ENCODE assay signal across 26 cellular contexts in the genomic region with DNA sequence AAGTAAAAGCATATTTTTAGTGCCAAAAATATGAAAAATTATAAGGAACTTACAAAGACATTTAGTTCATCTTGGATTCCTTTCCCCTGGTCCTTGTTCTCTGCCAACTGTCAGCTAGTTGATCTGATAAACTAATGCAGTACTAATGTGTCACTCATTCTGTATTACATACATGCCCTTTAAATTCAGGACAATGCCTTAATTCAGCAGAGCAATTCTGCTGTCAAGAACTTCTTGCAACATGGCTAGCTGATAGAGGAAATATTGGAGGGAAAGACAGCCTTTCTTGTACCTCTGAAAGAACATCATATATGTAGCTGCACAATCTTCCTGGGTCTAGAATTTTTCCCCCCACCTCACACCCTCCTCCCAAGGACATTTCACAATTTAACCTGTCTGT.
DNase-seq lines count a peak whose midpoint lies in the region; ATAC-seq, FAIRE-seq and TF ChIP-seq lines count a peak whose summit lies in the region.
"Had no signal": no experiment of that assay in that cellular context is flagged by ENCODE, and none has a peak within 500 bp of the region (broad histone marks: within the 10 kb centered on the region; RNA-seq: fewer than 3 reads in every experiment).

No MANE protein-coding gene starts in this region.

- no peak overlapping the region for H2BK12ac ChIP-seq in H9 (ENCODE audit: insufficient read length, low read depth, low read length)

- TF ChIP-seq POLR2A in A549 (IDR thresholded peaks at IDR 0.05; ENCODE audit: low read length) (no peak), stomach (IDR thresholded peaks at IDR 0.05) (no peak), Peyer's patch (IDR thresholded peaks at IDR 0.05) (no peak)

- TF ChIP-seq RAD21 in A549 (conservative IDR thresholded peaks at IDR 0.05 in 1 of 2, IDR thresholded peaks at IDR 0.05 in 1 of 2) = no peak
- no peak for TF ChIP-seq RAD21 in neural cell (conservative IDR thresholded peaks at IDR 0.05)

- H3K23me2 ChIP-seq in H9 (ENCODE audit: insufficient read length, low read depth, low read length, poor library complexity, severe bottlenecking) = no peaks in the 10 kb centered on the region

- no peak overlapping the region for H4K91ac ChIP-seq in H9 (ENCODE audit: insufficient read length, low read depth, low read length)

- no peak for ATAC-seq in A549
- ATAC-seq in WTC11 = no peak
- ATAC-seq in GM21360 (IDR thresholded peaks at IDR 0.05; ENCODE audit: unreplicated experiment) = no peak
- ATAC-seq: GM23338 had no signal

- no peaks in the 10 kb centered on the region for H3K27me3 Mint-ChIP-seq in H9 (ENCODE audit: low read depth)
- no peaks in the 10 kb centered on the region for H3K27me3 Mint-ChIP-seq in WTC11 (ENCODE audit: low read depth)
- H3K27me3 Mint-ChIP-seq: CD4-positive, alpha-beta T cell; CD8-positive, alpha-beta memory T cell had no signal

- no peaks in the 10 kb centered on the region; the same call in 1 of the 2 replicates for H3K79me2 ChIP-seq in H9 (ENCODE audit: insufficient read depth, low read length)
- no peaks in the 10 kb centered on the region for H3K79me2 ChIP-seq in neural cell (replicated peaks; ENCODE audit: insufficient read depth, low read length)

- intact Hi-C loops in stomach (cut with DNase I; ENCODE audit: low total_unique reads) = no loop called here

- H3K4me2 ChIP-seq in A549 (no peak overlapping the region), H9 (ENCODE audit: insufficient read depth, insufficient read length, low read length) (no peak overlapping the region), neural cell (ENCODE audit: low read length) (no peak overlapping the region)
- H3K4me2 ChIP-seq: BLaER1 treated with 17β-estradiol and CSF1 and Interleukin-3, amounts not matched to agents 10 nM and 100 nM; GM23338 had no signal

- H3K27ac Mint-ChIP-seq in H9 = peak overlapping the region in 1 of 3 experiments; percentile 65; a peak in 1 of 7 replicates
- H3K27ac Mint-ChIP-seq in WTC11 = peak overlapping the region; percentile 70
- H3K27ac Mint-ChIP-seq: CD14-positive monocyte; CD4-positive, alpha-beta T cell; CD8-positive, alpha-beta memory T cell; GM23338; HFFc6 had no signal

- H3F3A ChIP-seq in neural cell (ENCODE audit: insufficient read depth, low read length, poor library complexity, severe bottlenecking) = no peaks in the 10 kb centered on the region

- H2BK120ac ChIP-seq in H9 (ENCODE audit: low read depth, low read length, poor library complexity, severe bottlenecking) = no peak overlapping the region

- no peak overlapping the region for H3K4me3 Mint-ChIP-seq in H9
- no peak overlapping the region for H3K4me3 Mint-ChIP-seq in WTC11
- H3K4me3 Mint-ChIP-seq: CD14-positive monocyte; CD4-positive, alpha-beta T cell; CD8-positive, alpha-beta memory T cell; GM23338; HFFc6 had no signal

- H3K4ac ChIP-seq in H9 (ENCODE audit: low read depth, low read length) = no peak overlapping the region

- H2BK20ac ChIP-seq in H9 (ENCODE audit: low read depth, low read length, poor library complexity, severe bottlenecking) = no peak overlapping the region

- no peaks in the 10 kb centered on the region for H3K9me3 Mint-ChIP-seq in H9
- H3K9me3 Mint-ChIP-seq in WTC11 = no peaks in the 10 kb centered on the region
- H3K9me3 Mint-ChIP-seq: CD14-positive monocyte; CD4-positive, alpha-beta T cell; CD8-positive, alpha-beta memory T cell; GM23338; HFFc6 had no signal

- no peaks in the 10 kb centered on the region for H3K9me2 ChIP-seq in neural cell (ENCODE audit: insufficient read depth, low read length)

- TF ChIP-seq EP300 in A549 (IDR thresholded peaks at IDR 0.05) = no peak
- peak; percentile 82 for TF ChIP-seq EP300 in neural cell (conservative IDR thresholded peaks at IDR 0.05; ENCODE audit: poor library complexity, severe bottlenecking)
- no peak for TF ChIP-seq EP300 in stomach (IDR thresholded peaks at IDR 0.05)

- H3K36me3 ChIP-seq in neural cell (ENCODE audit: insufficient read depth, low read length) (no peaks in the 10 kb centered on the region), stomach (no peaks in the 10 kb centered on the region), Peyer's patch (no peaks in the 10 kb centered on the region)
- H3K36me3 ChIP-seq: BE2C; BLaER1 treated with 17β-estradiol and CSF1 and Interleukin-3, amounts not matched to agents 10 nM and 100 nM; HAP-1 had no signal

- H3T11ph ChIP-seq in H9 (ENCODE audit: low read length) = no peak overlapping the region

- H3K9me3 ChIP-seq in A549 = no peaks in the 10 kb centered on the region
- H3K9me3 ChIP-seq in H9 (ENCODE audit: control insufficient read depth, low read depth, low read length) = no peaks in the 10 kb centered on the region
- H3K9me3 ChIP-seq in neural cell (ENCODE audit: low read length) = no peaks in the 10 kb centered on the region
- no peaks in the 10 kb centered on the region for H3K9me3 ChIP-seq in stomach
- H3K9me3 ChIP-seq in Peyer's patch = no peaks in the 10 kb centered on the region
- H3K9me3 ChIP-seq: BE2C; BLaER1 treated with 17β-estradiol and CSF1 and Interleukin-3, amounts not matched to agents 10 nM and 100 nM; HAP-1 had no signal

- DNase-seq in A549 (ENCODE audit: low read depth in 1 of 2, low spot score in 1 of 2) = no peak
- no peak for DNase-seq in H9
- DNase-seq in WTC11 (ENCODE audit: low spot score) = no peak
- DNase-seq in NCI-H82 (lab: John Stamatoyannopoulos, UW) = no peak
- DNase-seq in stomach = no peak
- no peak for DNase-seq in Peyer's patch
- DNase-seq: ACHN; AML-193; BE2C; Calu3; CD4-positive, alpha-beta T cell; CD8-positive, alpha-beta memory T cell; COR-L47; DMS53; DMS79 treated with DMSO at 0.1 percent for 48 hours; GF-D8; HFFc6 had no signal

- no peak overlapping the region for H2AFZ ChIP-seq in H9 (ENCODE audit: low read length)
- no peak overlapping the region for H2AFZ ChIP-seq in neural cell (ENCODE audit: low read depth, low read length)
- H2AFZ ChIP-seq: GM23338 had no signal

- H3K27me3 ChIP-seq in H9 (ENCODE audit: insufficient read depth, low read length) (no peaks in the 10 kb centered on the region), neural cell (ENCODE audit: insufficient read depth, low read depth, low read length) (no peaks in the 10 kb centered on the region), stomach (no peaks in the 10 kb centered on the region), Peyer's patch (no peaks in the 10 kb centered on the region)
- H3K27me3 ChIP-seq: BE2C had no signal

- H3K9ac ChIP-seq in H9 (ENCODE audit: extremely low read depth, insufficient read length, low read length) = no peak overlapping the region
- H3K9ac ChIP-seq in neural cell (ENCODE audit: low read length) = no peak overlapping the region
- H3K9ac ChIP-seq: BLaER1 treated with 17β-estradiol and CSF1 and Interleukin-3, amounts not matched to agents 10 nM and 100 nM had no signal

- H3K56ac ChIP-seq in H9 (ENCODE audit: insufficient read length, low read depth, low read length) = no peak overlapping the region

- H3K4me3 ChIP-seq in A549 (no peak overlapping the region), neural cell (ENCODE audit: low read length) (no peak overlapping the region), stomach (no peak overlapping the region), Peyer's patch (no peak overlapping the region)
- H3K4me3 ChIP-seq: BLaER1 treated with 17β-estradiol and CSF1 and Interleukin-3, amounts not matched to agents 10 nM and 100 nM; GM23338; HAP-1 had no signal

- no peak overlapping the region for H3K14ac ChIP-seq in H9 (ENCODE audit: insufficient read depth, low read length)

- POLR2A ChIA-PET in A549 (lab: Yijun Ruan, JAX) = no interaction called here
- POLR2A ChIA-PET in WTC11 (lab: Charles Lee) = no interaction called here

- H4K5ac ChIP-seq in H9 (ENCODE audit: insufficient read length, low read depth, low read length) = no peak overlapping the region

- H2BK15ac ChIP-seq in H9 (ENCODE audit: low read depth, low read length) = no peak overlapping the region

- H2BK5ac ChIP-seq in H9 (ENCODE audit: insufficient read length, low read length) = no peak overlapping the region

- H4K20me1 ChIP-seq in H9 (ENCODE audit: control insufficient read depth, insufficient read depth, insufficient read length) (no peaks in the 10 kb centered on the region), neural cell (ENCODE audit: insufficient read depth) (no peaks in the 10 kb centered on the region)
- H4K20me1 ChIP-seq: BLaER1 treated with 17β-estradiol and CSF1 and Interleukin-3, amounts not matched to agents 10 nM and 100 nM had no signal

- H2AK5ac ChIP-seq in H9 (ENCODE audit: insufficient read length, low read length) = no peak overlapping the region

- H3K27ac ChIP-seq in A549 = no peak overlapping the region
- H3K27ac ChIP-seq in H9 (ENCODE audit: insufficient read length, low read depth, low read length) = no peak overlapping the region
- H3K27ac ChIP-seq in neural cell (ENCODE audit: low read length) = peak overlapping the region; percentile 52
- H3K27ac ChIP-seq in stomach = no peak overlapping the region
- H3K27ac ChIP-seq in Peyer's patch = no peak overlapping the region
- H3K27ac ChIP-seq: 22Rv1; BLaER1 treated with 17β-estradiol and CSF1 and Interleukin-3, amounts not matched to agents 10 nM and 100 nM had no signal

- peak overlapping the region; percentile 83 for H3K23ac ChIP-seq in H9 (ENCODE audit: insufficient read length, low read depth, low read length)

- no peaks in the 10 kb centered on the region for H3K79me1 ChIP-seq in H9 (ENCODE audit: insufficient read depth, low read depth, low read length, poor library complexity, severe bottlenecking)

- no peaks in the 10 kb centered on the region for H3K4me1 Mint-ChIP-seq in H9
- H3K4me1 Mint-ChIP-seq in WTC11 = peaks cover 10% of the 10 kb centered on the region
- H3K4me1 Mint-ChIP-seq: CD8-positive, alpha-beta memory T cell; GM23338 had no signal

- peaks cover 0 to 53% (median 36%) of the 10 kb centered on the region in 3 experiments; a peak in 4 of 7 replicates for H3K36me3 Mint-ChIP-seq in H9 (ENCODE audit: insufficient read depth in 1 of 3, low read depth in 3 of 3)
- H3K36me3 Mint-ChIP-seq in WTC11 = peaks cover 7% of the 10 kb centered on the region; the same call in 1 of the 2 replicates

- peak; percentile 95 for FAIRE-seq in A549 (lab: Jason Lieb, UNC)
- FAIRE-seq: A204.1, GM12892 had no signal

- no peak overlapping the region for H4K8ac ChIP-seq in H9 (replicated peaks; ENCODE audit: insufficient read length, low read depth, low read length)

- H3K4me1 ChIP-seq in A549 (no peaks in the 10 kb centered on the region), H9 (ENCODE audit: insufficient read depth, low read length) (no peaks in the 10 kb centered on the region), stomach (no peaks in the 10 kb centered on the region), Peyer's patch (no peaks in the 10 kb centered on the region)
- H3K4me1 ChIP-seq: BE2C; BLaER1 treated with 17β-estradiol and CSF1 and Interleukin-3, amounts not matched to agents 10 nM and 100 nM; HAP-1 had no signal

- no peak overlapping the region for H3K18ac ChIP-seq in H9 (ENCODE audit: insufficient read length, low read depth, low read length)

- CTCF ChIA-PET in A549 (lab: Yijun Ruan, JAX) (no interaction called here), WTC11 (lab: Charles Lee) (no interaction called here)

- TF ChIP-seq CTCF in A549 (IDR thresholded peaks at IDR 0.05) (no peak), H9 (conservative IDR thresholded peaks at IDR 0.05) (no peak), WTC11 (IDR thresholded peaks at IDR 0.05) (no peak), neural cell (IDR thresholded peaks at IDR 0.05; ENCODE audit: poor library complexity, severe bottlenecking) (no peak), stomach (IDR thresholded peaks at IDR 0.05) (no peak), Peyer's patch (IDR thresholded peaks at IDR 0.05) (no peak)
